1 cellular context compared by ENCODE assay signal in the genomic region with DNA sequence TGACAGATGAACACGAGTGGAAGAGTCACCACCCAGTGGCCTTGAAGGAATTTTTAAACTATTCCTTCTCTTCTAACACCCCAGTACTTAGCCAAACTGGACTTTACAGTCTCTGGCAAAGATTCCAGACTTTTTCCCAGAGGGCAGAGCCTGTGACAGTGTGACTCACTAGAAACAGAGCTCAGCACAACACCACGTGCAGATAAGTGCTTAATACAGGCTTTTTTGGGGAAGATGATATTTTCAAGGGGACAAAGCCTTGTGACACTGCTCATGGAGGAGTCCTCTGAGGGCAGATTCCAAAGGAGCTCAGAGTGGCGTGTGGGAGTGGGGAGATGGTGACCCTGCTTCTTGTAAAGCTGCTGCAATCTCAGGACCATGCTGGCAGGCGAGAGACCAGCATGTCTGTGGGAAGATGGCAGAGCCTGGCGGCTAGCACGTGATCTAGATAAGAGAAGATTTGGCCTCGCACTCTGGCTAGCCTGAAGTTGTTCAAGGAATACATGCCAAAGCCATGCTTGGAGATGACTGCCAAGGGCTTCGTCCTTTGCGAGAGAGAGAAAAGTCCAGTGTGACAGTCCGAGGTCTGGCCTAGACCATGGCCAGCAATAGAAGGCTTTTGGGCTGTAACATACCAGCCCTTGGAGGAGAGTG.
TF ChIP-seq lines count a peak whose summit lies in the region.

No MANE protein-coding gene starts in this region.

TF ChIP-seq in GM23338, 12 proteins besides CTCF, POLR2A, EP300 and RAD21 (continued from another document):
- TF ChIP-seq ZNF462 (CRISPR knock-in tag; IDR thresholded peaks at IDR 0.05): no peak
- no peak for TF ChIP-seq POLR2AphosphoS5 (IDR thresholded peaks at IDR 0.05; ENCODE audit: low read depth)
- no peak for TF ChIP-seq NANOG (IDR thresholded peaks at IDR 0.05; ENCODE audit: borderline replicate concordance)
- no peak for TF ChIP-seq ZNF114 (CRISPR knock-in tag; IDR thresholded peaks at IDR 0.05)
- TF ChIP-seq JUNB (IDR thresholded peaks at IDR 0.05; ENCODE audit: unreplicated experiment): no peak
- no peak for TF ChIP-seq EZH2 (IDR thresholded peaks at IDR 0.05; ENCODE audit: low read depth, unreplicated experiment)
- TF ChIP-seq, protein P1, sequence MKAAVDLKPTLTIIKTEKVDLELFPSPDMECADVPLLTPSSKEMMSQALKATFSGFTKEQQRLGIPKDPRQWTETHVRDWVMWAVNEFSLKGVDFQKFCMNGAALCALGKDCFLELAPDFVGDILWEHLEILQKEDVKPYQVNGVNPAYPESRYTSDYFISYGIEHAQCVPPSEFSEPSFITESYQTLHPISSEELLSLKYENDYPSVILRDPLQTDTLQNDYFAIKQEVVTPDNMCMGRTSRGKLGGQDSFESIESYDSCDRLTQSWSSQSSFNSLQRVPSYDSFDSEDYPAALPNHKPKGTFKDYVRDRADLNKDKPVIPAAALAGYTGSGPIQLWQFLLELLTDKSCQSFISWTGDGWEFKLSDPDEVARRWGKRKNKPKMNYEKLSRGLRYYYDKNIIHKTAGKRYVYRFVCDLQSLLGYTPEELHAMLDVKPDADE (IDR thresholded peaks at IDR 0.05): no peak
- no peak for TF ChIP-seq STAT1 (IDR thresholded peaks at IDR 0.05; ENCODE audit: unreplicated experiment)
- no peak for TF ChIP-seq REST (IDR thresholded peaks at IDR 0.05; ENCODE audit: unreplicated experiment)
